1 cellular context compared by ENCODE assay signal in the genomic region with DNA sequence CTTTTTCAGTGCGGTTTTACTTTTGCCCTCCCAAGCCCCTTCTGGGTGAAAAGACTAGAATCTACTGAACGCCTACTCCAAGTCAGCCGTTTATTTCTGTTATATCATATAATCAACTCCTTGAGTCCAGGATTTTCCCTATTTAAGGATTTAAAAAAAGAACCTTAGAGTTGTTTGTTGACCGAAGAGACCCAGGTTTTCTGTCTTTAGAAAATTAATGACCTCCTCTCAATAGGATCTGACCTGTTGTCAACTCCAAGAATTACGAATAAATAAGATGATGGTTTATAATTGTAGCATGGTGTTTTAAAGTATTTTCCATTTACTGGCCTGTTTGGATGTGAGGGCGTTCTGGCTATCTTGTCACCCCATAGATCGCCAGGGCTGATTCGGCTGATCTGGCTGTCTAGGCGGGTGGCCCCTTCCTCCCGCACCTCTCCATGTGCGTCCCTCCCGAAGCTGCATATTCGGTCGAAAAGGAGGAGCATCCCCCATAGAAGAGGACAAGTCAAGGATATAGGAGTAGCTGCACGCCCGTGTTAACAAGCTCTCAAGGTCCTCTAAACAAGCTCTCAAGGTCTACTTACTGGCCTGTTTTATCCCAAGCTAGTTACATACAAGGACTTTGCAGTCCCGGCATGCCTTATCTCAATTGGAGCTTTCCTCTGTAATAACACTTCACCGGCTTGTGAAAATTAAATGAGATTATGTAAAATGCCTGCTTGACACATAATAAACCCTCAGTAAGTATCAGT.
TF ChIP-seq lines count a peak whose summit lies in the region.

No MANE protein-coding gene starts in this region.

TF ChIP-seq in K562, 482 proteins besides CTCF, POLR2A, EP300 and RAD21 (continued from another document):
- TF ChIP-seq, protein P1, sequence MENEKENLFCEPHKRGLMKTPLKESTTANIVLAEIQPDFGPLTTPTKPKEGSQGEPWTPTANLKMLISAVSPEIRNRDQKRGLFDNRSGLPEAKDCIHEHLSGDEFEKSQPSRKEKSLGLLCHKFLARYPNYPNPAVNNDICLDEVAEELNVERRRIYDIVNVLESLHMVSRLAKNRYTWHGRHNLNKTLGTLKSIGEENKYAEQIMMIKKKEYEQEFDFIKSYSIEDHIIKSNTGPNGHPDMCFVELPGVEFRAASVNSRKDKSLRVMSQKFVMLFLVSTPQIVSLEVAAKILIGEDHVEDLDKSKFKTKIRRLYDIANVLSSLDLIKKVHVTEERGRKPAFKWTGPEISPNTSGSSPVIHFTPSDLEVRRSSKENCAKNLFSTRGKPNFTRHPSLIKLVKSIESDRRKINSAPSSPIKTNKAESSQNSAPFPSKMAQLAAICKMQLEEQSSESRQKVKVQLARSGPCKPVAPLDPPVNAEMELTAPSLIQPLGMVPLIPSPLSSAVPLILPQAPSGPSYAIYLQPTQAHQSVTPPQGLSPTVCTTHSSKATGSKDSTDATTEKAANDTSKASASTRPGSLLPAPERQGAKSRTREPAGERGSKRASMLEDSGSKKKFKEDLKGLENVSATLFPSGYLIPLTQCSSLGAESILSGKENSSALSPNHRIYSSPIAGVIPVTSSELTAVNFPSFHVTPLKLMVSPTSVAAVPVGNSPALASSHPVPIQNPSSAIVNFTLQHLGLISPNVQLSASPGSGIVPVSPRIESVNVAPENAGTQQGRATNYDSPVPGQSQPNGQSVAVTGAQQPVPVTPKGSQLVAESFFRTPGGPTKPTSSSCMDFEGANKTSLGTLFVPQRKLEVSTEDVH (IDR thresholded peaks at IDR 0.05; ENCODE audit: low read depth, partially characterized antibody), result peak; percentile 22
- 0 out of 2 replicates have a peak, but pooled peaks have one; percentile 57 for TF ChIP-seq L3MBTL2 (IDR thresholded peaks at IDR 0.05)
- TF ChIP-seq NFRKB (IDR thresholded peaks at IDR 0.05; ENCODE audit: low read depth), result 0 out of 2 replicates have a peak, but pooled peaks have one; percentile 61
- peak; percentile 32 for TF ChIP-seq TBP (optimal IDR thresholded peaks at IDR 0.05; ENCODE audit: low read depth, low read length)
- TF ChIP-seq, protein P2, sequence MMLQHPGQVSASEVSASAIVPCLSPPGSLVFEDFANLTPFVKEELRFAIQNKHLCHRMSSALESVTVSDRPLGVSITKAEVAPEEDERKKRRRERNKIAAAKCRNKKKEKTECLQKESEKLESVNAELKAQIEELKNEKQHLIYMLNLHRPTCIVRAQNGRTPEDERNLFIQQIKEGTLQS (IDR thresholded peaks at IDR 0.05), result no peak
- TF ChIP-seq, protein P2 (CRISPR knock-in tag; conservative IDR thresholded peaks at IDR 0.05), result no peak
- TF ChIP-seq, protein P3, sequence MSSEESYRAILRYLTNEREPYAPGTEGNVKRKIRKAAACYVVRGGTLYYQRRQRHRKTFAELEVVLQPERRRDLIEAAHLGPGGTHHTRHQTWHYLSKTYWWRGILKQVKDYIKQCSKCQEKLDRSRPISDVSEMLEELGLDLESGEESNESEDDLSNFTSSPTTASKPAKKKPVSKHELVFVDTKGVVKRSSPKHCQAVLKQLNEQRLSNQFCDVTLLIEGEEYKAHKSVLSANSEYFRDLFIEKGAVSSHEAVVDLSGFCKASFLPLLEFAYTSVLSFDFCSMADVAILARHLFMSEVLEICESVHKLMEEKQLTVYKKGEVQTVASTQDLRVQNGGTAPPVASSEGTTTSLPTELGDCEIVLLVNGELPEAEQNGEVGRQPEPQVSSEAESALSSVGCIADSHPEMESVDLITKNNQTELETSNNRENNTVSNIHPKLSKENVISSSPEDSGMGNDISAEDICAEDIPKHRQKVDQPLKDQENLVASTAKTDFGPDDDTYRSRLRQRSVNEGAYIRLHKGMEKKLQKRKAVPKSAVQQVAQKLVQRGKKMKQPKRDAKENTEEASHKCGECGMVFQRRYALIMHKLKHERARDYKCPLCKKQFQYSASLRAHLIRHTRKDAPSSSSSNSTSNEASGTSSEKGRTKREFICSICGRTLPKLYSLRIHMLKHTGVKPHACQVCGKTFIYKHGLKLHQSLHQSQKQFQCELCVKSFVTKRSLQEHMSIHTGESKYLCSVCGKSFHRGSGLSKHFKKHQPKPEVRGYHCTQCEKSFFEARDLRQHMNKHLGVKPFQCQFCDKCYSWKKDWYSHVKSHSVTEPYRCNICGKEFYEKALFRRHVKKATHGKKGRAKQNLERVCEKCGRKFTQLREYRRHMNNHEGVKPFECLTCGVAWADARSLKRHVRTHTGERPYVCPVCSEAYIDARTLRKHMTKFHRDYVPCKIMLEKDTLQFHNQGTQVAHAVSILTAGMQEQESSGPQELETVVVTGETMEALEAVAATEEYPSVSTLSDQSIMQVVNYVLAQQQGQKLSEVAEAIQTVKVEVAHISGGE (CRISPR knock-in tag; IDR thresholded peaks at IDR 0.05), result 0 out of 6 replicates have a peak, but pooled peaks of 1 of the 3 experiments have one; percentile 3
- TF ChIP-seq, protein P4, sequence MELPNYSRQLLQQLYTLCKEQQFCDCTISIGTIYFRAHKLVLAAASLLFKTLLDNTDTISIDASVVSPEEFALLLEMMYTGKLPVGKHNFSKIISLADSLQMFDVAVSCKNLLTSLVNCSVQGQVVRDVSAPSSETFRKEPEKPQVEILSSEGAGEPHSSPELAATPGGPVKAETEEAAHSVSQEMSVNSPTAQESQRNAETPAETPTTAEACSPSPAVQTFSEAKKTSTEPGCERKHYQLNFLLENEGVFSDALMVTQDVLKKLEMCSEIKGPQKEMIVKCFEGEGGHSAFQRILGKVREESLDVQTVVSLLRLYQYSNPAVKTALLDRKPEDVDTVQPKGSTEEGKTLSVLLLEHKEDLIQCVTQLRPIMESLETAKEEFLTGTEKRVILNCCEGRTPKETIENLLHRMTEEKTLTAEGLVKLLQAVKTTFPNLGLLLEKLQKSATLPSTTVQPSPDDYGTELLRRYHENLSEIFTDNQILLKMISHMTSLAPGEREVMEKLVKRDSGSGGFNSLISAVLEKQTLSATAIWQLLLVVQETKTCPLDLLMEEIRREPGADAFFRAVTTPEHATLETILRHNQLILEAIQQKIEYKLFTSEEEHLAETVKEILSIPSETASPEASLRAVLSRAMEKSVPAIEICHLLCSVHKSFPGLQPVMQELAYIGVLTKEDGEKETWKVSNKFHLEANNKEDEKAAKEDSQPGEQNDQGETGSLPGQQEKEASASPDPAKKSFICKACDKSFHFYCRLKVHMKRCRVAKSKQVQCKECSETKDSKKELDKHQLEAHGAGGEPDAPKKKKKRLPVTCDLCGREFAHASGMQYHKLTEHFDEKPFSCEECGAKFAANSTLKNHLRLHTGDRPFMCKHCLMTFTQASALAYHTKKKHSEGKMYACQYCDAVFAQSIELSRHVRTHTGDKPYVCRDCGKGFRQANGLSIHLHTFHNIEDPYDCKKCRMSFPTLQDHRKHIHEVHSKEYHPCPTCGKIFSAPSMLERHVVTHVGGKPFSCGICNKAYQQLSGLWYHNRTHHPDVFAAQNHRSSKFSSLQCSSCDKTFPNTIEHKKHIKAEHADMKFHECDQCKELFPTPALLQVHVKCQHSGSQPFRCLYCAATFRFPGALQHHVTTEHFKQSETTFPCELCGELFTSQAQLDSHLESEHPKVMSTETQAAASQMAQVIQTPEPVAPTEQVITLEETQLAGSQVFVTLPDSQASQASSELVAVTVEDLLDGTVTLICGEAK (IDR thresholded peaks at IDR 0.05), result peak; percentile 7
- TF ChIP-seq, protein P4 (CRISPR knock-in tag; IDR thresholded peaks at IDR 0.05), result no peak
- peak; percentile 56; the same call in 1 of the 2 replicates for TF ChIP-seq ZNF589 (CRISPR knock-in tag; IDR thresholded peaks at IDR 0.05; ENCODE audit: low read depth)
